Comparison of ENCODE assay signal across 1 cellular context in genomic region chr20:63946986-63947637, GRCh38.
TF ChIP-seq lines count a peak whose summit lies in the region.

No MANE protein-coding gene starts in this region.

TF ChIP-seq in K562, 482 proteins besides CTCF, POLR2A, EP300 and RAD21:
- TF ChIP-seq RBM22 (IDR thresholded peaks at IDR 0.05; ENCODE audit: low read depth, low read length, poor library complexity, severe bottlenecking) (peak; percentile 15), POLR2G (IDR thresholded peaks at IDR 0.05; ENCODE audit: low read depth, low read length) (peak; percentile 58; the same call in 1 of the 2 replicates), SAFB2 (IDR thresholded peaks at IDR 0.05; ENCODE audit: borderline replicate concordance, low read depth, low read length, severe bottlenecking) (no peak), CBFB (CRISPR knock-in tag; IDR thresholded peaks at IDR 0.05) (no peak), ZNF778 (CRISPR knock-in tag; IDR thresholded peaks at IDR 0.05) (no peak), PHB2 (IDR thresholded peaks at IDR 0.05; ENCODE audit: low read depth) (no peak)
